Comparison of ENCODE assay signal across 8 cellular contexts in genomic region chr5:68215888-68216736, GRCh38. TPM values are rescaled to one million over a fixed set of nuclear protein-coding genes. Genes with fewer than 3 reads are reported as not detected.
A peak's percentile ranks its signal among the peaks of the same experiment; 100 is the strongest.
DNase-seq lines count a peak whose midpoint lies in the region; ATAC-seq and TF ChIP-seq lines count a peak whose summit lies in the region.

No MANE protein-coding gene starts in this region.

- peak; percentile 28 for DNase-seq in DMS79 treated with DMSO at 0.1 percent for 48 hours (lab: John Stamatoyannopoulos, UW)
- DNase-seq in SK-N-MC (ENCODE audit: low read depth, low spot score): no peak
- peak; percentile 67 for DNase-seq in activated naive CD4-positive, alpha-beta T cell treated with anti-CD3 and anti-CD28 coated beads, Interleukin-2, amount 50 U/mL, for 16 hours
- DNase-seq in left ventricle myocardium inferior: peak; percentile 50
- peak; percentile 73 for DNase-seq in sciatic nerve (ENCODE audit: low spot score)
- DNase-seq in GM19240 (ENCODE audit: insufficient read length, low spot score): no peak

- H3K4me1 ChIP-seq in left ventricle myocardium inferior: peaks cover 71% of the 10 kb centered on the region

- H3K9ac ChIP-seq in SK-N-MC (ENCODE audit: insufficient read length): peak overlapping the region; percentile 73

- H3K9me3 ChIP-seq in SK-N-MC (ENCODE audit: low read depth, low read length) (no peaks in the 10 kb centered on the region), left ventricle myocardium inferior (replicated peaks) (peaks cover 7% of the 10 kb centered on the region)

- intact Hi-C loops in left ventricle myocardium inferior (cut with micrococcal nuclease): no loop called here
- intact Hi-C loops in sciatic nerve (cut with DNase I): no loop called here

- TF ChIP-seq CTCF in left ventricle myocardium inferior (IDR thresholded peaks at IDR 0.05; ENCODE audit: borderline replicate concordance): no peak

- H3K4me3 ChIP-seq in SK-N-MC (peak overlapping the region; percentile 83), left ventricle myocardium inferior (peak overlapping the region; percentile 97)

- H3K27me3 ChIP-seq in left ventricle myocardium inferior (ENCODE audit: low read depth): no peaks in the 10 kb centered on the region

- H3K27ac ChIP-seq in SK-N-MC (peak overlapping the region; percentile 40; the same call in 1 of the 2 replicates), left ventricle myocardium inferior (replicated peaks) (peak overlapping the region; percentile 99)

- TF ChIP-seq EP300 in Ishikawa (IDR thresholded peaks at IDR 0.05; ENCODE audit: borderline replicate concordance): no peak

- no peak for TF ChIP-seq RAD21 in Ishikawa (IDR thresholded peaks at IDR 0.05; ENCODE audit: low read depth)

- H3K36me3 ChIP-seq in SK-N-MC (ENCODE audit: insufficient read depth, low read length) (peaks cover 20% of the 10 kb centered on the region), left ventricle myocardium inferior (peaks cover 9% of the 10 kb centered on the region)

- ATAC-seq in GM21576 (IDR thresholded peaks at IDR 0.05; ENCODE audit: unreplicated experiment) (peak; percentile 42), sciatic nerve (peak; percentile 33)

TF ChIP-seq in Ishikawa, 13 proteins besides CTCF, POLR2A, EP300 and RAD21:
- TF ChIP-seq MAX (IDR thresholded peaks at IDR 0.05): peak; percentile 35; the same call in 1 of the 2 replicates
- TF ChIP-seq CEBPB (IDR thresholded peaks at IDR 0.05): no peak
- TF ChIP-seq TAF1 (IDR thresholded peaks at IDR 0.05; ENCODE audit: low read depth): no peak; the same call in none of the 2 replicates
- TF ChIP-seq TCF12 (IDR thresholded peaks at IDR 0.05; ENCODE audit: low read depth): no peak
- no peak for TF ChIP-seq NFIC (IDR thresholded peaks at IDR 0.05)
- TF ChIP-seq, protein P1, sequence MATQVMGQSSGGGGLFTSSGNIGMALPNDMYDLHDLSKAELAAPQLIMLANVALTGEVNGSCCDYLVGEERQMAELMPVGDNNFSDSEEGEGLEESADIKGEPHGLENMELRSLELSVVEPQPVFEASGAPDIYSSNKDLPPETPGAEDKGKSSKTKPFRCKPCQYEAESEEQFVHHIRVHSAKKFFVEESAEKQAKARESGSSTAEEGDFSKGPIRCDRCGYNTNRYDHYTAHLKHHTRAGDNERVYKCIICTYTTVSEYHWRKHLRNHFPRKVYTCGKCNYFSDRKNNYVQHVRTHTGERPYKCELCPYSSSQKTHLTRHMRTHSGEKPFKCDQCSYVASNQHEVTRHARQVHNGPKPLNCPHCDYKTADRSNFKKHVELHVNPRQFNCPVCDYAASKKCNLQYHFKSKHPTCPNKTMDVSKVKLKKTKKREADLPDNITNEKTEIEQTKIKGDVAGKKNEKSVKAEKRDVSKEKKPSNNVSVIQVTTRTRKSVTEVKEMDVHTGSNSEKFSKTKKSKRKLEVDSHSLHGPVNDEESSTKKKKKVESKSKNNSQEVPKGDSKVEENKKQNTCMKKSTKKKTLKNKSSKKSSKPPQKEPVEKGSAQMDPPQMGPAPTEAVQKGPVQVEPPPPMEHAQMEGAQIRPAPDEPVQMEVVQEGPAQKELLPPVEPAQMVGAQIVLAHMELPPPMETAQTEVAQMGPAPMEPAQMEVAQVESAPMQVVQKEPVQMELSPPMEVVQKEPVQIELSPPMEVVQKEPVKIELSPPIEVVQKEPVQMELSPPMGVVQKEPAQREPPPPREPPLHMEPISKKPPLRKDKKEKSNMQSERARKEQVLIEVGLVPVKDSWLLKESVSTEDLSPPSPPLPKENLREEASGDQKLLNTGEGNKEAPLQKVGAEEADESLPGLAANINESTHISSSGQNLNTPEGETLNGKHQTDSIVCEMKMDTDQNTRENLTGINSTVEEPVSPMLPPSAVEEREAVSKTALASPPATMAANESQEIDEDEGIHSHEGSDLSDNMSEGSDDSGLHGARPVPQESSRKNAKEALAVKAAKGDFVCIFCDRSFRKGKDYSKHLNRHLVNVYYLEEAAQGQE (IDR thresholded peaks at IDR 0.05; ENCODE audit: low read depth): no peak
- peak; percentile 97 for TF ChIP-seq ZBTB7A (IDR thresholded peaks at IDR 0.05; ENCODE audit: low read depth)

RNA-seq across cellular contexts. Expression of gene PIK3R1, which starts 0.6 kb away (rescaled TPM):
- total RNA-seq in left ventricle myocardium inferior: 132 TPM
- 288 TPM for total RNA-seq in sciatic nerve

Comparison
In these comparisons a context has a peak if more than half of its experiments do, and no peak if none do; other contexts are left out.
1. DNase-seq: peak in DMS79 treated with DMSO at 0.1 percent for 48 hours (single experiment), activated naive CD4-positive, alpha-beta T cell treated with anti-CD3 and anti-CD28 coated beads, Interleukin-2, amount 50 U/mL, for 16 hours (single experiment), left ventricle myocardium inferior (single experiment) and sciatic nerve (single experiment); none in SK-N-MC (single experiment) and GM19240 (single experiment).